In genomic region chr1:204461331-204462228, GRCh38 we compare ENCODE assay signal across 1 cellular context.
TF ChIP-seq lines count a peak whose summit lies in the region.

No MANE protein-coding gene starts in this region.

TF ChIP-seq in WTC11, 78 proteins besides CTCF, POLR2A, EP300 and RAD21 (continued from another document):
- TF ChIP-seq ARID4B (CRISPR knock-in tag; IDR thresholded peaks at IDR 0.05; ENCODE audit: borderline replicate concordance) (no peak), NR3C1 (CRISPR knock-in tag; conservative IDR thresholded peaks at IDR 0.05; ENCODE audit: low read depth) (no peak), ZMAT4 (CRISPR knock-in tag; IDR thresholded peaks at IDR 0.05) (no peak), ZNF263 (CRISPR knock-in tag; IDR thresholded peaks at IDR 0.05; ENCODE audit: low read depth) (no peak), CBFB (CRISPR knock-in tag; IDR thresholded peaks at IDR 0.05; ENCODE audit: low read depth) (no peak), NFATC4 (CRISPR knock-in tag; IDR thresholded peaks at IDR 0.05) (no peak), PRRX2 (CRISPR knock-in tag; IDR thresholded peaks at IDR 0.05) (no peak), ZNF138 (CRISPR knock-in tag; conservative IDR thresholded peaks at IDR 0.05) (no peak), ELF4 (CRISPR knock-in tag; IDR thresholded peaks at IDR 0.05; ENCODE audit: low read depth) (no peak), OVOL2 (CRISPR knock-in tag; IDR thresholded peaks at IDR 0.05; ENCODE audit: borderline replicate concordance) (no peak)
